Comparison of ENCODE assay signal across 2 cellular contexts in the genomic region with DNA sequence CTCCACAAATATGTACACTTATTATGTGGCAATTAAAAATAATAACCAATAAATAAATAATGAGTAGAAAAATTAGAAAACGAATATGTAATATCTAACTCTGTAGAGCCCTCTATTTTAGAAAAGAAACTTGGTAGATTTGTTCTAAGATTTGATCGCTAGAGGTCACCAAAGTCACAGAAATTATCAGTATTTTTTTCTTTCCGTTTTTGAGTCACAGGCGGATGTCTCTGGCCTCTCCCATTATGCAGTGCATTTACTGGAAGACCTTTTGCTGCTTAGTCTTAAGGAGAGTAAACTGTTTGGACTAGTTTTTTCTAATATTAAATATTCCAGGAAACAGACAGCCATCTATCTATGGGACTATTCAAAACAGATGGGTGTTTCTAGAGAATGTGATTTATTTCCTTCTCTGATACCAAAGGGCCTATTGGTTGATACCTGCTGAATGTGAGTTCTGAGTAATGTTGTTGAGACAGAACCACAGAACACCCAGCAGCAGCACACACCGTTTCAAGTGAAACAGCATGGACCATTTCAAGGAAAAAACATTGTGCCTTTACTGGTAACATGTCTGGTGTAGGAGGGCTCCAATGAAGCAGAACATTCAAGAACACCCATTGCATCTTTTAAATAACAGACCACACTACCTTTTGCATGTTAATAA.
TF ChIP-seq lines count a peak whose summit lies in the region.

No MANE protein-coding gene starts in this region.

TF ChIP-seq in SK-N-SH treated with all-trans-retinoic acid at 6 μM for 48 hours, 23 proteins besides CTCF, POLR2A, EP300 and RAD21 (continued from another document):
- TF ChIP-seq BACH2 (CRISPR knock-in tag; IDR thresholded peaks at IDR 0.05; ENCODE audit: borderline replicate concordance), result no peak

TF ChIP-seq in H1, 55 proteins besides CTCF, POLR2A, EP300 and RAD21 (continued from another document):
- TF ChIP-seq POU5F1 (IDR thresholded peaks at IDR 0.05; ENCODE audit: low read depth, low read length), result no peak
